In genomic region chr1:151540021-151540981, GRCh38 we compare ENCODE assay signal across 1 cellular context.
TF ChIP-seq lines count a peak whose summit lies in the region.

A gene with protein sequence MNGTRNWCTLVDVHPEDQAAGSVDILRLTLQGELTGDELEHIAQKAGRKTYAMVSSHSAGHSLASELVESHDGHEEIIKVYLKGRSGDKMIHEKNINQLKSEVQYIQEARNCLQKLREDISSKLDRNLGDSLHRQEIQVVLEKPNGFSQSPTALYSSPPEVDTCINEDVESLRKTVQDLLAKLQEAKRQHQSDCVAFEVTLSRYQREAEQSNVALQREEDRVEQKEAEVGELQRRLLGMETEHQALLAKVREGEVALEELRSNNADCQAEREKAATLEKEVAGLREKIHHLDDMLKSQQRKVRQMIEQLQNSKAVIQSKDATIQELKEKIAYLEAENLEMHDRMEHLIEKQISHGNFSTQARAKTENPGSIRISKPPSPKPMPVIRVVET (plus strand): TSS chr1:151540309. CDS start chr1:151540367, 58 bp downstream.

TF ChIP-seq in K562, 482 proteins besides CTCF, POLR2A, EP300 and RAD21 (continued from another document and continues in another):
- no peak for TF ChIP-seq HNRNPK (IDR thresholded peaks at IDR 0.05; ENCODE audit: low read depth, low read length, poor library complexity, severe bottlenecking)
- TF ChIP-seq RREB1 (CRISPR knock-in tag; IDR thresholded peaks at IDR 0.05) = no peak
- TF ChIP-seq IRF1 (CRISPR knock-in tag; IDR thresholded peaks at IDR 0.05; ENCODE audit: borderline replicate concordance) = no peak
- TF ChIP-seq ELK3 (CRISPR knock-in tag; IDR thresholded peaks at IDR 0.05) = no peak
- TF ChIP-seq BRCA1 (IDR thresholded peaks at IDR 0.05) = no peak
- TF ChIP-seq BRCA1 (CRISPR knock-in tag; IDR thresholded peaks at IDR 0.05) = no peak
- TF ChIP-seq POLR2AphosphoS5 (IDR thresholded peaks at IDR 0.05; ENCODE audit: control insufficient read depth, insufficient read depth, low read depth, low read length) = peak; percentile 56; the same call in 1 of the 2 replicates
- TF ChIP-seq, protein P1, sequence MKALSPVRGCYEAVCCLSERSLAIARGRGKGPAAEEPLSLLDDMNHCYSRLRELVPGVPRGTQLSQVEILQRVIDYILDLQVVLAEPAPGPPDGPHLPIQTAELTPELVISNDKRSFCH (CRISPR knock-in tag; IDR thresholded peaks at IDR 0.05) = no peak
- TF ChIP-seq, protein P1 (tag; IDR thresholded peaks at IDR 0.05) = no peak
- TF ChIP-seq ZFP1 (CRISPR knock-in tag; IDR thresholded peaks at IDR 0.05) = no peak
- TF ChIP-seq ARID2 (IDR thresholded peaks at IDR 0.05) = no peak
- TF ChIP-seq NR1H2 (CRISPR knock-in tag; IDR thresholded peaks at IDR 0.05) = no peak
- TF ChIP-seq PHF21A (IDR thresholded peaks at IDR 0.05; ENCODE audit: borderline replicate concordance, low read depth) = no peak
- peak; percentile 79; the same call in 1 of the 2 replicates for TF ChIP-seq ZEB2 (IDR thresholded peaks at IDR 0.05)
- TF ChIP-seq MTF1 (CRISPR knock-in tag; IDR thresholded peaks at IDR 0.05; ENCODE audit: borderline replicate concordance) = no peak
- TF ChIP-seq CXXC5 (CRISPR knock-in tag; IDR thresholded peaks at IDR 0.05) = peak; percentile 61
- TF ChIP-seq KAT8 (IDR thresholded peaks at IDR 0.05; ENCODE audit: low read depth) = no peak
- no peak for TF ChIP-seq EZH2 (IDR thresholded peaks at IDR 0.05; ENCODE audit: borderline replicate concordance, low read depth, low read length)
- TF ChIP-seq ZNF551 (CRISPR knock-in tag; IDR thresholded peaks at IDR 0.05) = no peak
- TF ChIP-seq ZNF212 (CRISPR knock-in tag; IDR thresholded peaks at IDR 0.05) = no peak
- no peak for TF ChIP-seq ILK (tag; IDR thresholded peaks at IDR 0.05; ENCODE audit: borderline replicate concordance, low read depth)
- TF ChIP-seq YY1 (IDR thresholded peaks at IDR 0.05; ENCODE audit: borderline replicate concordance in 1 of 3, control insufficient read depth in 1 of 3, extremely low read depth in 1 of 3, insufficient read depth in 3 of 3, insufficient read length in 1 of 3, insufficient replicate concordance in 2 of 3, low read depth in 1 of 3, low read length in 2 of 3) = peak in 1 of 3 experiments; percentile 10
- no peak for TF ChIP-seq ZNF347 (CRISPR knock-in tag; IDR thresholded peaks at IDR 0.05; ENCODE audit: low read depth)
- TF ChIP-seq CTBP1 (IDR thresholded peaks at IDR 0.05; ENCODE audit: borderline replicate concordance) = peak; percentile 52; the same call in 1 of the 2 replicates
- no peak for TF ChIP-seq ZSCAN32 (CRISPR knock-in tag; IDR thresholded peaks at IDR 0.05)
- TF ChIP-seq, protein P2, sequence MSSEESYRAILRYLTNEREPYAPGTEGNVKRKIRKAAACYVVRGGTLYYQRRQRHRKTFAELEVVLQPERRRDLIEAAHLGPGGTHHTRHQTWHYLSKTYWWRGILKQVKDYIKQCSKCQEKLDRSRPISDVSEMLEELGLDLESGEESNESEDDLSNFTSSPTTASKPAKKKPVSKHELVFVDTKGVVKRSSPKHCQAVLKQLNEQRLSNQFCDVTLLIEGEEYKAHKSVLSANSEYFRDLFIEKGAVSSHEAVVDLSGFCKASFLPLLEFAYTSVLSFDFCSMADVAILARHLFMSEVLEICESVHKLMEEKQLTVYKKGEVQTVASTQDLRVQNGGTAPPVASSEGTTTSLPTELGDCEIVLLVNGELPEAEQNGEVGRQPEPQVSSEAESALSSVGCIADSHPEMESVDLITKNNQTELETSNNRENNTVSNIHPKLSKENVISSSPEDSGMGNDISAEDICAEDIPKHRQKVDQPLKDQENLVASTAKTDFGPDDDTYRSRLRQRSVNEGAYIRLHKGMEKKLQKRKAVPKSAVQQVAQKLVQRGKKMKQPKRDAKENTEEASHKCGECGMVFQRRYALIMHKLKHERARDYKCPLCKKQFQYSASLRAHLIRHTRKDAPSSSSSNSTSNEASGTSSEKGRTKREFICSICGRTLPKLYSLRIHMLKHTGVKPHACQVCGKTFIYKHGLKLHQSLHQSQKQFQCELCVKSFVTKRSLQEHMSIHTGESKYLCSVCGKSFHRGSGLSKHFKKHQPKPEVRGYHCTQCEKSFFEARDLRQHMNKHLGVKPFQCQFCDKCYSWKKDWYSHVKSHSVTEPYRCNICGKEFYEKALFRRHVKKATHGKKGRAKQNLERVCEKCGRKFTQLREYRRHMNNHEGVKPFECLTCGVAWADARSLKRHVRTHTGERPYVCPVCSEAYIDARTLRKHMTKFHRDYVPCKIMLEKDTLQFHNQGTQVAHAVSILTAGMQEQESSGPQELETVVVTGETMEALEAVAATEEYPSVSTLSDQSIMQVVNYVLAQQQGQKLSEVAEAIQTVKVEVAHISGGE (CRISPR knock-in tag; IDR thresholded peaks at IDR 0.05) = peak in 2 of 3 experiments; percentile 7 to 37; a peak in 1 of 6 replicates
- no peak for TF ChIP-seq HMG20B (CRISPR knock-in tag; IDR thresholded peaks at IDR 0.05)
- TF ChIP-seq KLF6 (CRISPR knock-in tag; IDR thresholded peaks at IDR 0.05; ENCODE audit: borderline replicate concordance) = no peak
- TF ChIP-seq HNRNPH1 (optimal IDR thresholded peaks at IDR 0.05; ENCODE audit: low read depth, low read length) = no peak
- no peak for TF ChIP-seq CCNT2 (IDR thresholded peaks at IDR 0.05; ENCODE audit: borderline replicate concordance, extremely low read depth, insufficient read length, low read depth, low read length)
- no peak for TF ChIP-seq SIX5 (IDR thresholded peaks at IDR 0.05; ENCODE audit: borderline replicate concordance in 1 of 2, insufficient read depth in 1 of 2, low read depth in 1 of 2, low read length in 2 of 2)
- TF ChIP-seq, protein P3, sequence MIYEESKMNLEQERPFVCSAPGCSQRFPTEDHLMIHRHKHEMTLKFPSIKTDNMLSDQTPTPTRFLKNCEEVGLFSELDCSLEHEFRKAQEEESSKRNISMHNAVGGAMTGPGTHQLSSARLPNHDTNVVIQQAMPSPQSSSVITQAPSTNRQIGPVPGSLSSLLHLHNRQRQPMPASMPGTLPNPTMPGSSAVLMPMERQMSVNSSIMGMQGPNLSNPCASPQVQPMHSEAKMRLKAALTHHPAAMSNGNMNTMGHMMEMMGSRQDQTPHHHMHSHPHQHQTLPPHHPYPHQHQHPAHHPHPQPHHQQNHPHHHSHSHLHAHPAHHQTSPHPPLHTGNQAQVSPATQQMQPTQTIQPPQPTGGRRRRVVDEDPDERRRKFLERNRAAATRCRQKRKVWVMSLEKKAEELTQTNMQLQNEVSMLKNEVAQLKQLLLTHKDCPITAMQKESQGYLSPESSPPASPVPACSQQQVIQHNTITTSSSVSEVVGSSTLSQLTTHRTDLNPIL (CRISPR knock-in tag; IDR thresholded peaks at IDR 0.05) = no peak
- TF ChIP-seq JUNB (CRISPR knock-in tag; conservative IDR thresholded peaks at IDR 0.05) = no peak
- TF ChIP-seq ZBTB5 (IDR thresholded peaks at IDR 0.05) = no peak
- no peak for TF ChIP-seq NR2C1 (IDR thresholded peaks at IDR 0.05)
- no peak for TF ChIP-seq NR2C1 (tag; IDR thresholded peaks at IDR 0.05)
- no peak for TF ChIP-seq BACH1 (tag; IDR thresholded peaks at IDR 0.05)
- no peak for TF ChIP-seq BCL6 (CRISPR knock-in tag; IDR thresholded peaks at IDR 0.05)
- no peak for TF ChIP-seq ZNF384 (IDR thresholded peaks at IDR 0.05; ENCODE audit: low read depth, low read length)
- TF ChIP-seq, protein P4, sequence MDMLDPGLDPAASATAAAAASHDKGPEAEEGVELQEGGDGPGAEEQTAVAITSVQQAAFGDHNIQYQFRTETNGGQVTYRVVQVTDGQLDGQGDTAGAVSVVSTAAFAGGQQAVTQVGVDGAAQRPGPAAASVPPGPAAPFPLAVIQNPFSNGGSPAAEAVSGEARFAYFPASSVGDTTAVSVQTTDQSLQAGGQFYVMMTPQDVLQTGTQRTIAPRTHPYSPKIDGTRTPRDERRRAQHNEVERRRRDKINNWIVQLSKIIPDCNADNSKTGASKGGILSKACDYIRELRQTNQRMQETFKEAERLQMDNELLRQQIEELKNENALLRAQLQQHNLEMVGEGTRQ (CRISPR knock-in tag; IDR thresholded peaks at IDR 0.05) = no peak
- TF ChIP-seq RFX1 (IDR thresholded peaks at IDR 0.05) = no peak
- TF ChIP-seq RBBP5 (IDR thresholded peaks at IDR 0.05; ENCODE audit: borderline replicate concordance, insufficient read depth, low read length, poor library complexity, severe bottlenecking) = no peak
- TF ChIP-seq TRIM28 (IDR thresholded peaks at IDR 0.05) = no peak
- TF ChIP-seq NRF1 (conservative IDR thresholded peaks at IDR 0.05 in 1 of 2, IDR thresholded peaks at IDR 0.05 in 1 of 2) = peak; percentile 66 to 74
- peak; percentile 59 for TF ChIP-seq TAF1 (IDR thresholded peaks at IDR 0.05; ENCODE audit: control insufficient read depth, extremely low read depth, insufficient read depth, low read length, severe bottlenecking)
- no peak for TF ChIP-seq E2F3 (CRISPR knock-in tag; IDR thresholded peaks at IDR 0.05)
- TF ChIP-seq CBX3 (IDR thresholded peaks at IDR 0.05; ENCODE audit: borderline replicate concordance in 1 of 2, low read length in 2 of 2) = 0 out of 3 replicates have a peak, but pooled peaks of 1 of the 2 experiments have one; percentile 8
- no peak for TF ChIP-seq ZNF224 (CRISPR knock-in tag; IDR thresholded peaks at IDR 0.05)
- TF ChIP-seq RFX7 (CRISPR knock-in tag; IDR thresholded peaks at IDR 0.05) = no peak
- TF ChIP-seq ZNF699 (CRISPR knock-in tag; IDR thresholded peaks at IDR 0.05; ENCODE audit: insufficient replicate concordance) = no peak
- TF ChIP-seq EWSR1 (IDR thresholded peaks at IDR 0.05; ENCODE audit: borderline replicate concordance, low read depth, partially characterized antibody) = no peak
- TF ChIP-seq, protein P5, sequence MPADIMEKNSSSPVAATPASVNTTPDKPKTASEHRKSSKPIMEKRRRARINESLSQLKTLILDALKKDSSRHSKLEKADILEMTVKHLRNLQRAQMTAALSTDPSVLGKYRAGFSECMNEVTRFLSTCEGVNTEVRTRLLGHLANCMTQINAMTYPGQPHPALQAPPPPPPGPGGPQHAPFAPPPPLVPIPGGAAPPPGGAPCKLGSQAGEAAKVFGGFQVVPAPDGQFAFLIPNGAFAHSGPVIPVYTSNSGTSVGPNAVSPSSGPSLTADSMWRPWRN (IDR thresholded peaks at IDR 0.05; ENCODE audit: low read depth) = no peak
